8 cellular contexts compared by ENCODE assay signal in genomic region chr3:24678441-24678865, GRCh38.
A peak's percentile ranks its signal among the peaks of the same experiment; 100 is the strongest.
DNase-seq lines count a peak whose midpoint lies in the region; ATAC-seq and TF ChIP-seq lines count a peak whose summit lies in the region.

No MANE protein-coding gene starts in this region.

- no peak overlapping the region for H3K23ac ChIP-seq in mesenchymal stem cell (ENCODE audit: low read length in 2 of 2)

- H3K14ac ChIP-seq in mesenchymal stem cell (ENCODE audit: low read length in 2 of 2), result no peak overlapping the region

- CTCF ChIA-PET in activated CD4-positive, alpha-beta memory T cell treated with anti-CD3 and anti-CD28 coated beads for 36 hours (lab: Charles Lee), result interaction anchor here (0.6 to 1.4 kb wide), 2 partner anchors 414 to 674 kb away, joined by 3 read pairs; no protein-coding TSS in a partner anchor

- H4K8ac ChIP-seq in mesenchymal stem cell (ENCODE audit: low read length), result no peak overlapping the region

- H2BK120ac ChIP-seq in mesenchymal stem cell (ENCODE audit: low read depth, low read length), result no peak overlapping the region

- H4K91ac ChIP-seq in mesenchymal stem cell (ENCODE audit: low read length), result no peak overlapping the region

- H3K4me3 Mint-ChIP-seq in activated CD4-positive, alpha-beta memory T cell treated with anti-CD3 and anti-CD28 coated beads for 36 hours, result no peak overlapping the region

- peak overlapping the region; percentile 57 for H3K4me2 ChIP-seq in mesenchymal stem cell (ENCODE audit: low read length, poor library complexity, severe bottlenecking)

- no peak overlapping the region for H2AK5ac ChIP-seq in mesenchymal stem cell (ENCODE audit: low read length, severe bottlenecking)

- H3K27ac Mint-ChIP-seq in activated CD4-positive, alpha-beta memory T cell treated with anti-CD3 and anti-CD28 coated beads for 36 hours, result no peak overlapping the region

- H3K27ac ChIP-seq in mesenchymal stem cell (ENCODE audit: low read length, poor library complexity, severe bottlenecking) (peak overlapping the region; percentile 62), spleen (no peak overlapping the region)

- H3K9me3 ChIP-seq in mesenchymal stem cell (ENCODE audit: control insufficient read depth, low read length), result no peaks in the 10 kb centered on the region
- H3K9me3 ChIP-seq in spleen, result no peaks in the 10 kb centered on the region

- TF ChIP-seq CTCF in spleen (IDR thresholded peaks at IDR 0.05 in 8 of 11, conservative IDR thresholded peaks at IDR 0.05 in 3 of 11), result no peak

- peak; percentile 72 for DNase-seq in EL
- peak; percentile 45 for DNase-seq in activated CD4-positive, alpha-beta memory T cell treated with anti-CD3 and anti-CD28 coated beads for 36 hours
- peak; percentile 97 for DNase-seq in mesenchymal stem cell
- no peak for DNase-seq in spleen
- no peak for DNase-seq in effector CD8-positive, alpha-beta T cell (lab: John Stamatoyannopoulos, UW)
- no peak for DNase-seq in H7
- no peak for DNase-seq in NCI-H187 (lab: John Stamatoyannopoulos, UW)

- H2BK15ac ChIP-seq in mesenchymal stem cell (ENCODE audit: low read depth, poor library complexity, severe bottlenecking), result no peak overlapping the region

- POLR2A ChIA-PET in activated CD4-positive, alpha-beta memory T cell treated with anti-CD3 and anti-CD28 coated beads for 36 hours (lab: Charles Lee), result no interaction called here

- TF ChIP-seq POLR2A in spleen (IDR thresholded peaks at IDR 0.05), result no peak

- H3K4ac ChIP-seq in mesenchymal stem cell (ENCODE audit: low read depth in 1 of 2, low read length in 2 of 2), result no peak overlapping the region

- H3K36me3 ChIP-seq in mesenchymal stem cell (ENCODE audit: control insufficient read depth in 1 of 2, insufficient read depth in 2 of 2, low read depth in 1 of 2, low read length in 2 of 2) (no peaks in the 10 kb centered on the region), spleen (no peaks in the 10 kb centered on the region), H7 (replicated peaks; ENCODE audit: control insufficient read depth, insufficient read depth, low read length) (no peaks in the 10 kb centered on the region)

- H3K79me1 ChIP-seq in mesenchymal stem cell (replicated peaks; ENCODE audit: low read length, poor library complexity, severe bottlenecking), result no peaks in the 10 kb centered on the region

- peak overlapping the region; percentile 73 for H3K9ac ChIP-seq in mesenchymal stem cell (ENCODE audit: low read length)

- H3K4me1 Mint-ChIP-seq in activated CD4-positive, alpha-beta memory T cell treated with anti-CD3 and anti-CD28 coated beads for 36 hours (ENCODE audit: low read depth), result peaks cover 4% of the 10 kb centered on the region

- intact Hi-C loops in activated CD4-positive, alpha-beta memory T cell treated with anti-CD3 and anti-CD28 coated beads for 36 hours (cut with micrococcal nuclease), result loop anchor here (1.0 to 10.0 kb wide), 3 partner anchors 9 to 674 kb away; no protein-coding TSS in a partner anchor
- intact Hi-C loops in spleen (cut with DNase I; ENCODE audit: low total_unique reads), result loop anchor here (5.0 kb wide), 1 partner anchor 686 kb away; no protein-coding TSS in a partner anchor

- no peak overlapping the region for H3K18ac ChIP-seq in mesenchymal stem cell (ENCODE audit: low read depth in 1 of 2, low read length in 2 of 2)

- H2AFZ ChIP-seq in mesenchymal stem cell (ENCODE audit: low read depth, low read length), result no peak overlapping the region

- peaks cover 4% of the 10 kb centered on the region for H3K4me1 ChIP-seq in mesenchymal stem cell (ENCODE audit: control insufficient read depth, insufficient read depth, low read depth, low read length)
- H3K4me1 ChIP-seq in spleen, result peaks cover 0 to 11% (median 0%) of the 10 kb centered on the region in 6 donors

- H3K36me3 Mint-ChIP-seq in activated CD4-positive, alpha-beta memory T cell treated with anti-CD3 and anti-CD28 coated beads for 36 hours, result no peaks in the 10 kb centered on the region

- 4% methylated on average over 7 of the region's 7 CpGs for WGBS in mesenchymal stem cell
- 22 to 45% (median 34%) methylated on average over 7 of the region's 7 CpGs for WGBS in spleen, 5 donors

- H3K4me3 ChIP-seq in mesenchymal stem cell (ENCODE audit: insufficient read depth in 1 of 2, low read depth in 1 of 2, low read length in 2 of 2) (peak overlapping the region in 1 of 2 experiments; percentile 60), spleen (no peak overlapping the region), H7 (ENCODE audit: insufficient read depth, low read depth, low read length) (no peak overlapping the region)

- no peak overlapping the region for H2BK5ac ChIP-seq in mesenchymal stem cell (ENCODE audit: low read depth, low read length, poor library complexity, severe bottlenecking)

- ATAC-seq in HG02981 (IDR thresholded peaks at IDR 0.05; ENCODE audit: unreplicated experiment), result peak; percentile 59

- no peaks in the 10 kb centered on the region for H3K27me3 ChIP-seq in mesenchymal stem cell (ENCODE audit: control insufficient read depth in 1 of 2, insufficient read depth in 1 of 2, low read length in 2 of 2)
- no peaks in the 10 kb centered on the region for H3K27me3 ChIP-seq in spleen (replicated peaks in 1 of 7)
- H3K27me3 ChIP-seq in H7 (ENCODE audit: control insufficient read depth, insufficient read depth, low read length), result no peaks in the 10 kb centered on the region

- H2BK12ac ChIP-seq in mesenchymal stem cell (ENCODE audit: low read length in 2 of 2), result no peak overlapping the region

- no peaks in the 10 kb centered on the region for H3K9me3 Mint-ChIP-seq in activated CD4-positive, alpha-beta memory T cell treated with anti-CD3 and anti-CD28 coated beads for 36 hours

- H3K27me3 Mint-ChIP-seq in activated CD4-positive, alpha-beta memory T cell treated with anti-CD3 and anti-CD28 coated beads for 36 hours, result peaks cover 23% of the 10 kb centered on the region

Comparison
In these comparisons a context has a peak if more than half of its experiments do, and no peak if none do; other contexts are left out.
1. DNase-seq: peak in EL (single experiment), activated CD4-positive, alpha-beta memory T cell treated with anti-CD3 and anti-CD28 coated beads for 36 hours (single experiment) and mesenchymal stem cell (single experiment); none in spleen (single experiment), effector CD8-positive, alpha-beta T cell (single experiment), H7 (single experiment) and NCI-H187 (0 of 2).